ENCODE assay signal across 4 cellular contexts in genomic region chr3:46402902-46403301, GRCh38. TPM values are rescaled to one million over a fixed set of nuclear protein-coding genes. Genes with fewer than 3 reads are reported as not detected.
"Had no signal": no experiment of that assay in that cellular context is flagged by ENCODE, and none has a peak within 500 bp of the region (broad histone marks: within the 10 kb centered on the region; RNA-seq: fewer than 3 reads in every experiment).

No MANE protein-coding gene starts in this region.

RNA-seq across cellular contexts. Expression of gene CCRL2, which starts 4.2 kb away (rescaled TPM):
- total RNA-seq: MCF 10A, NCI-H460 had no signal

RNA-seq across cellular contexts. Expression of gene CCR5, which starts 32.2 kb away (rescaled TPM):
- total RNA-seq: LHCN-M2, M059J, MCF 10A, NCI-H460 had no signal

RNA-seq across cellular contexts. Expression of gene CCR2, which starts 49.0 kb away (rescaled TPM):
- total RNA-seq: LHCN-M2, MCF 10A, NCI-H460 had no signal
